In the genomic region with DNA sequence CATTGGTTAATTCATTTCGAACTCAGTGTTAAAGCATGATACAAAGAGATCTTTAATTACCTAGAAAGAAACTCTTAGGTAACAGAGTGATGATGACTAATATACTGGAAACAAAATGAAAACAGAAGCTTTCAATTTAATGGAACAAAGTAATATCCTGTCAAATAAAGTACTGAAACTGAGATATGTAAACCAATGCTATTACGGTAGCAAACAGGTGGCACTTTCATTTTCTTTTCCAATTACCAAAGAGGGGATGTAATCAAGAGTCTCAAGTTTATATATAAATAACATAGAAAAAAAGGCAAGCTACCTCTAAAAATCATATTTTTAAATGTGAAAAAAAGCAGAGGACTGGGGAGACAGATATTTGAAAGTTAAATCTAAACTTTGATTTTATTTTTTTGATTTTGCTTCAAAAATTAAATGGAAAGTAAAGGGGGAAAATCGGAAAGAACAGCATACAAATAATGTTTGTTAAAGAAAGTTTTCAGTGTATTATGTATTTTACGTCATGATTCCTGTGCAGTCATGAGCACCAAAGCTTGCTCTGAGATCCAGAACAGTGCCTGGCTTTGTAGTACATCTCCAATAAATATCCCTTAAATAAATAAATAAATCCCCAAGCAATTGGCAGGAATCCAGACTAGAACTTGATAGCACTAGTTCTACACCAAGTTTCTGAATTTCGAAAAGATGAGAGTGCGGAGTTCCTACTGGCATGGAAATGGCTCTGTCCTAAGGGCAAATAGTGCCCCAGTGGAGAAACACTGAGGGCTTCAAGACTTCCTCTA, we compare ENCODE assay signal across 8 cellular contexts. TPM values are rescaled to one million over a fixed set of nuclear protein-coding genes. Genes with fewer than 3 reads are reported as not detected.
DNase-seq lines count a peak whose midpoint lies in the region; ATAC-seq and FAIRE-seq lines count a peak whose summit lies in the region.

No MANE protein-coding gene starts in this region.

- H3K4me1 Mint-ChIP-seq in immature natural killer cell, result peaks cover 0 to 6% of the 10 kb centered on the region in 2 donors

- DNase-seq in M059J (ENCODE audit: low read depth) (peak; percentile 36), activated gamma-delta T cell (lab: John Stamatoyannopoulos, UW) (no peak), SIG-M5 treated with dmso at 0.1 percent for 504 hours (lab: John Stamatoyannopoulos, UW; ENCODE audit: unreplicated experiment) (no peak), NCI-H2081 treated with DMSO at 0.1 percent for 48 hours (lab: John Stamatoyannopoulos, UW) (no peak), immature natural killer cell (no peak)

- H3K27me3 Mint-ChIP-seq in immature natural killer cell (ENCODE audit: low read depth in 3 of 3), result peaks cover 2 to 8% (median 5%) of the 10 kb centered on the region in 3 donors

- ATAC-seq in GM18511 (IDR thresholded peaks at IDR 0.05; ENCODE audit: unreplicated experiment) (peak; percentile 96), GM21737 (IDR thresholded peaks at IDR 0.05; ENCODE audit: unreplicated experiment) (peak; percentile 94)

- H3K4me3 Mint-ChIP-seq in immature natural killer cell, result peak overlapping the region in 2 of 5 donors; percentile 10 to 29

- H3K36me3 Mint-ChIP-seq in immature natural killer cell, result no peaks in the 10 kb centered on the region

- peak overlapping the region in 1 of 6 donors; percentile 46 for H3K27ac Mint-ChIP-seq in immature natural killer cell

- FAIRE-seq in endometrium (lab: Jason Lieb, UNC), result peak; percentile 4

- no peaks in the 10 kb centered on the region for H3K9me3 Mint-ChIP-seq in immature natural killer cell

RNA-seq across cellular contexts. Expression of a gene that starts 25.0 kb away (rescaled TPM):
- 12.1 and 21.4 TPM in 2 replicates for total RNA-seq in M059J (2014; rRNA removed; shearing (Covaris generic))
- polyA plus RNA-seq in immature natural killer cell, result 1 to 10 TPM in 1 of 3 donors, under 1 TPM in 2; 0.22 to 1.7 (median 0.46) TPM
